22 cellular contexts compared by ENCODE assay signal in the genomic region with DNA sequence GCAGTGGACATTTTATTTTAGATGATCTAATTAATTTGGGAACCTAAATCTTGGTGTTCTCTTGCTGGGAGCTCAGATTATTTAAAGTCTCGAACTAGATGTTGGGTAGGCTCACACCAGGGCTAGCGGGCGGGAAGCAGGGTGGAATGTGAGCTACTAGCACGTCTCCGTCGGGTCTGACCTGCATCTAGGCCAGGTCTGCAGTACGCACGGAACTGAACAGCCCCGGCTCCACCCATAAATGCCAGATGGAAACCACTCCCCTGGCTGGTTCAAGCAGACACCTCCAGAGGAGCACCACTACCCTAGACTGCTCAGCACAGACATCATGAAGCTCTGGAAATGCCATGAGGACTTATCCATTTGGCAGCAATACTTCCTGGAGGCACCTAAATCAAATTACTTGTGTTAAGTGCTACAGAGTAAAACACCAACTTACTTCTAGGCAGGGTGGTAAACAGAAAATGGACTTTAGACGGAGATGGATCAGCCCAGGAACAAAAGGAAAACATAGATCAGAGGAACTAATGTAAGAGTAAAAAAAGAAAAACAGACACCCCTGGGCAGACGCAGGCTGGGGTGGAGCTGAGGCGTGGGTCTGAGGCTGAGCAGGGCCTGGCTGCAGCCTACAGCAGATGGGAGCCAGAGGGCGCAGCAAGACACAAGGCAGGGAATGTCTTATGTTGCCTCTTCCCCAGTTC.
"Had no signal": no experiment of that assay in that cellular context is flagged by ENCODE, and none has a peak within 500 bp of the region (broad histone marks: within the 10 kb centered on the region; RNA-seq: fewer than 3 reads in every experiment).

No MANE protein-coding gene starts in this region.

- H3K4me2 ChIP-seq: neural progenitor cell, smooth muscle cell had no signal

- H3K27ac Mint-ChIP-seq: dendritic cell treated with granulocyte-macrophage colony-stimulating factor and Interleukin-4, amounts not matched to agents 40 ng/mL and 50 ng/mL, for 4 days; memory B cell; neural progenitor cell; progenitor cell of endocrine pancreas; stimulated activated effector memory CD8-positive, alpha-beta T cell treated with anti-CD3 and anti-CD28 coated beads, Interleukin-12 subunit alpha, Interleukin-12 subunit beta, amount 100 ng/mL, for 72 hours had no signal

- H3K9me3 ChIP-seq: pancreas had no signal

- H3K27ac ChIP-seq: heart right ventricle, left lung, lower lobe of right lung, neural progenitor cell, pancreas, tibial artery, upper lobe of left lung, uterus had no signal

- H3K36me3 ChIP-seq: uterus had no signal

- H3K4me3 Mint-ChIP-seq: dendritic cell treated with granulocyte-macrophage colony-stimulating factor and Interleukin-4, amounts not matched to agents 40 ng/mL and 50 ng/mL, for 4 days; memory B cell; natural killer cell treated with Interleukin-12 subunit alpha and Interleukin-12 subunit beta and Interleukin-15 and Interleukin-18, amount 100 ng/mL, for 72 hours; neural progenitor cell; stimulated activated effector memory CD8-positive, alpha-beta T cell treated with anti-CD3 and anti-CD28 coated beads, Interleukin-12 subunit alpha, Interleukin-12 subunit beta, amount 100 ng/mL, for 72 hours had no signal

- H3K27me3 Mint-ChIP-seq: dendritic cell treated with granulocyte-macrophage colony-stimulating factor and Interleukin-4, amounts not matched to agents 40 ng/mL and 50 ng/mL, for 4 days; memory B cell; natural killer cell treated with Interleukin-12 subunit alpha and Interleukin-12 subunit beta and Interleukin-15 and Interleukin-18, amount 100 ng/mL, for 72 hours; progenitor cell of endocrine pancreas had no signal

- ATAC-seq: heart right ventricle; left lung; lower lobe of right lung; natural killer cell treated with Interleukin-12 subunit alpha and Interleukin-12 subunit beta and Interleukin-15 and Interleukin-18, amount 100 ng/mL, for 72 hours; pancreas; right cardiac atrium; stimulated activated effector memory CD8-positive, alpha-beta T cell treated with anti-CD3 and anti-CD28 coated beads, Interleukin-12 subunit alpha, Interleukin-12 subunit beta, amount 100 ng/mL, for 72 hours; stimulated activated naive CD8-positive, alpha-beta T cell treated with anti-CD3 and anti-CD28 coated beads, Interleukin-15, Interleukin-2, amounts not matched to agents 100 U/mL and 50 U/mL, for 24 hours had no signal

- DNase-seq: foreskin melanocyte; heart right ventricle; hypothalamus; left lung; lower lobe of right lung; midbrain; nucleus accumbens; pancreas; right cardiac atrium; stimulated activated CD4-positive, alpha-beta T cell treated with anti-CD3 and anti-CD28 coated beads, Interleukin-4, amount 100 ng/mL, for 1 hour; stimulated activated CD8-positive, alpha-beta memory T cell treated with anti-CD3 and anti-CD28 coated beads, Interleukin-4, amount 100 ng/mL, for 48 hours; stimulated activated naive CD8-positive, alpha-beta T cell treated with anti-CD3 and anti-CD28 coated beads, Interleukin-15, Interleukin-2, amounts not matched to agents 100 U/mL and 50 U/mL, for 24 hours; tibial artery; upper lobe of left lung; uterus had no signal

- H3K4me1 Mint-ChIP-seq: neural progenitor cell had no signal

- H3K9ac ChIP-seq: neural progenitor cell had no signal

- H3K27me3 ChIP-seq: heart right ventricle, left lung, neural progenitor cell, pancreas, tibial artery, upper lobe of left lung, uterus had no signal

- H3K4me1 ChIP-seq: heart right ventricle, left lung, lower lobe of right lung, neural progenitor cell, pancreas, tibial artery, upper lobe of left lung, uterus had no signal

- H3K4me3 ChIP-seq: heart right ventricle, left lung, lower lobe of right lung, neural progenitor cell, pancreas, smooth muscle cell, tibial artery, upper lobe of left lung, uterus had no signal
